In genomic region chr11:114059278-114059983, GRCh38 we compare ENCODE assay signal across 9 cellular contexts. TPM values are rescaled to one million over a fixed set of nuclear protein-coding genes. Genes with fewer than 3 reads are reported as not detected.
DNase-seq lines count a peak whose midpoint lies in the region; ATAC-seq and TF ChIP-seq lines count a peak whose summit lies in the region.
"Had no signal": no experiment of that assay in that cellular context is flagged by ENCODE, and none has a peak within 500 bp of the region (broad histone marks: within the 10 kb centered on the region; RNA-seq: fewer than 3 reads in every experiment).

Gene ZBTB16 (plus strand): TSS chr11:114059711. CDS start chr11:114063301, 3,590 bp downstream.

- peaks cover 10 to 12% of the 10 kb centered on the region in 2 donors for H3K36me3 ChIP-seq in body of pancreas (replicated peaks in 1 of 2; ENCODE audit: insufficient read depth in 1 of 2, low read depth in 2 of 2)
- H3K36me3 ChIP-seq in iPS DF 6.9 (ENCODE audit: control insufficient read depth, insufficient read depth, low read length): no peaks in the 10 kb centered on the region

- peak within 1 kb of the TSS; percentile 85 for H3K27ac ChIP-seq in 22Rv1
- H3K27ac ChIP-seq in body of pancreas: peak within 1 kb of the TSS; percentile 84 to 100 (median 96)
- no peak within 1 kb of the TSS for H3K27ac ChIP-seq in iPS DF 6.9 (ENCODE audit: low read length)
- H3K27ac ChIP-seq: epithelial cell of prostate had no signal

- ATAC-seq in body of pancreas: peak; percentile 79
- ATAC-seq in HG03342 (IDR thresholded peaks at IDR 0.05; ENCODE audit: unreplicated experiment): no peak

- in situ Hi-C loops in KBM-7 (cut with MboI; ENCODE audit: low pct_unique_long_range_greater_than_20kb, low sequenced_read_pairs): no loop called here

- peak; percentile 87 to 97 (median 94) for TF ChIP-seq POLR2A in body of pancreas (IDR thresholded peaks at IDR 0.05)

- 0 to 1% methylated on average over 2 to 63 of the region's 71 CpGs for WGBS in body of pancreas, 2 donors
- no CpG with 5 or more reads among the region's 71 CpGs for WGBS in iPS DF 6.9 (ENCODE audit: insufficient coverage, insufficient read length)

- peak; percentile 43 for TF ChIP-seq CTCF in 22Rv1 (IDR thresholded peaks at IDR 0.05)
- peak; percentile 42 to 65 (median 57) for TF ChIP-seq CTCF in body of pancreas (IDR thresholded peaks at IDR 0.05)

- peak within 1 kb of the TSS; percentile 95 to 98 for H3K4me3 ChIP-seq in body of pancreas
- H3K4me3 ChIP-seq in iPS DF 6.9 (ENCODE audit: low read length): peak within 1 kb of the TSS; percentile 63

- DNase-seq in KBM-7: peak; percentile 54
- peak; percentile 55 for DNase-seq in T-helper 22 cell (ENCODE audit: low read depth)
- peak; percentile 90 to 91 (median 90) for DNase-seq in body of pancreas
- DNase-seq in iPS DF 6.9 (ENCODE audit: low read depth, low spot score): no peak
- DNase-seq in putamen (ENCODE audit: low spot score): peak; percentile 89
- DNase-seq in effector CD8-positive, alpha-beta T cell (lab: John Stamatoyannopoulos, UW): no peak

- intact Hi-C loops in body of pancreas (cut with DNase I): no loop called here

- H3K27me3 ChIP-seq in body of pancreas: no peaks in the 10 kb centered on the region
- peaks cover 59% of the 10 kb centered on the region for H3K27me3 ChIP-seq in iPS DF 6.9 (ENCODE audit: control insufficient read depth, insufficient read depth, low read length)

- no peaks in the 10 kb centered on the region for H3K9me3 ChIP-seq in body of pancreas
- H3K9me3 ChIP-seq in iPS DF 6.9 (ENCODE audit: control insufficient read depth, insufficient read depth, low read length): no peaks in the 10 kb centered on the region

- H3K4me1 ChIP-seq in body of pancreas: peaks cover 51% of the 10 kb centered on the region
- H3K4me1 ChIP-seq in iPS DF 6.9 (ENCODE audit: control insufficient read depth, insufficient read depth, low read length): peaks cover 2% of the 10 kb centered on the region; the same call in 1 of the 2 replicates

RNA-seq across cellular contexts. Expression of gene ZBTB16, which starts in this region (rescaled TPM):
- total RNA-seq in body of pancreas: 100 to 1,000 TPM in 1 of 2 donors, 10 to 100 TPM in 1; 96.5 to 150 TPM

Comparison
In these comparisons a context has a peak if more than half of its experiments do, and no peak if none do; other contexts are left out.
1. DNase-seq: peak in KBM-7 (single experiment), T-helper 22 cell (single experiment), body of pancreas (4 of 4) and putamen (single experiment); none in iPS DF 6.9 (single experiment) and effector CD8-positive, alpha-beta T cell (single experiment).